Comparison of ENCODE assay signal across 17 cellular contexts in genomic region chr3:50415813-50416212, GRCh38. TPM values are rescaled to one million over a fixed set of nuclear protein-coding genes. Genes with fewer than 3 reads are reported as not detected.
DNase-seq lines count a peak whose midpoint lies in the region; ATAC-seq lines count a peak whose summit lies in the region.
"Had no signal": no experiment of that assay in that cellular context is flagged by ENCODE, and none has a peak within 500 bp of the region (broad histone marks: within the 10 kb centered on the region; RNA-seq: fewer than 3 reads in every experiment).

No MANE protein-coding gene starts in this region.

- H3K9me3 Mint-ChIP-seq in stimulated activated effector memory CD8-positive, alpha-beta T cell treated with anti-CD3 and anti-CD28 coated beads, Interleukin-12 subunit alpha, Interleukin-12 subunit beta, amount 100 ng/mL, for 72 hours = no peaks in the 10 kb centered on the region
- H3K9me3 Mint-ChIP-seq in activated CD4-positive, alpha-beta memory T cell treated with anti-CD3 and anti-CD28 coated beads, Interleukin-2, amount 10 ng/mL, durations not matched to agents 7 days and 5 days = no peaks in the 10 kb centered on the region
- H3K9me3 Mint-ChIP-seq: CD4-positive, CD25-positive, alpha-beta regulatory T cell had no signal

- CTCF ChIA-PET in activated CD4-positive, alpha-beta memory T cell treated with anti-CD3 and anti-CD28 coated beads, Interleukin-2, amount 10 ng/mL, durations not matched to agents 7 days and 5 days (lab: Charles Lee) = no interaction called here

- H3K4me1 Mint-ChIP-seq in stimulated activated effector memory CD8-positive, alpha-beta T cell treated with anti-CD3 and anti-CD28 coated beads, Interleukin-12 subunit alpha, Interleukin-12 subunit beta, amount 100 ng/mL, for 72 hours = peaks cover 41% of the 10 kb centered on the region
- H3K4me1 Mint-ChIP-seq in activated CD4-positive, alpha-beta memory T cell treated with anti-CD3 and anti-CD28 coated beads, Interleukin-2, amount 10 ng/mL, durations not matched to agents 7 days and 5 days = peaks cover 2% of the 10 kb centered on the region

- POLR2A ChIA-PET in activated CD4-positive, alpha-beta memory T cell treated with anti-CD3 and anti-CD28 coated beads, Interleukin-2, amount 10 ng/mL, durations not matched to agents 7 days and 5 days (lab: Charles Lee) = no interaction called here

- H3K27me3 Mint-ChIP-seq in activated CD4-positive, alpha-beta memory T cell treated with anti-CD3 and anti-CD28 coated beads, Interleukin-2, amount 10 ng/mL, durations not matched to agents 7 days and 5 days = no peaks in the 10 kb centered on the region
- H3K27me3 Mint-ChIP-seq: CD4-positive, CD25-positive, alpha-beta regulatory T cell had no signal

- DNase-seq in NOMO-1 (lab: John Stamatoyannopoulos, UW; ENCODE audit: unreplicated experiment in 2 of 2) = peak; percentile 14 to 15
- DNase-seq in UCSD-AML1 (lab: John Stamatoyannopoulos, UW; ENCODE audit: unreplicated experiment) = peak; percentile 26
- peak; percentile 10 for DNase-seq in foreskin melanocyte
- DNase-seq in stimulated activated effector memory CD8-positive, alpha-beta T cell treated with anti-CD3 and anti-CD28 coated beads, Interleukin-12 subunit alpha, Interleukin-12 subunit beta, amount 100 ng/mL, for 72 hours (ENCODE audit: low spot score in 2 of 2) = no peak
- no peak for DNase-seq in putamen (ENCODE audit: low spot score)
- no peak for DNase-seq in SJCRH30
- no peak for DNase-seq in activated CD4-positive, alpha-beta memory T cell treated with anti-CD3 and anti-CD28 coated beads, Interleukin-2, amount 10 ng/mL, durations not matched to agents 7 days and 5 days
- DNase-seq: CD4-positive, CD25-positive, alpha-beta regulatory T cell; COR-L47; DMS 273 treated with DMSO at 0.1 percent for 48 hours; IMR-90; NCI-H1417; NCI-H1694 treated with DMSO at 0.1 percent for 48 hours; NCI-H446; NCI-H526; PC-9 had no signal

- peaks cover 4% of the 10 kb centered on the region; the same call in 1 of the 2 replicates for H3K27me3 ChIP-seq in SJCRH30

- H3K4me3 ChIP-seq in SJCRH30 = no peak overlapping the region
- H3K4me3 ChIP-seq: PC-9 had no signal

- no peaks in the 10 kb centered on the region for H3K9me3 ChIP-seq in SJCRH30 (replicated peaks)

- no peak overlapping the region for H3K4me3 Mint-ChIP-seq in stimulated activated effector memory CD8-positive, alpha-beta T cell treated with anti-CD3 and anti-CD28 coated beads, Interleukin-12 subunit alpha, Interleukin-12 subunit beta, amount 100 ng/mL, for 72 hours
- no peak overlapping the region for H3K4me3 Mint-ChIP-seq in activated CD4-positive, alpha-beta memory T cell treated with anti-CD3 and anti-CD28 coated beads, Interleukin-2, amount 10 ng/mL, durations not matched to agents 7 days and 5 days
- H3K4me3 Mint-ChIP-seq: CD4-positive, CD25-positive, alpha-beta regulatory T cell had no signal

- H3K27ac ChIP-seq in SJCRH30 = no peak overlapping the region
- H3K27ac ChIP-seq: KMS-11, PC-9 had no signal

- H3K27ac Mint-ChIP-seq in stimulated activated effector memory CD8-positive, alpha-beta T cell treated with anti-CD3 and anti-CD28 coated beads, Interleukin-12 subunit alpha, Interleukin-12 subunit beta, amount 100 ng/mL, for 72 hours = no peak overlapping the region
- no peak overlapping the region for H3K27ac Mint-ChIP-seq in activated CD4-positive, alpha-beta memory T cell treated with anti-CD3 and anti-CD28 coated beads, Interleukin-2, amount 10 ng/mL, durations not matched to agents 7 days and 5 days
- H3K27ac Mint-ChIP-seq: CD4-positive, CD25-positive, alpha-beta regulatory T cell had no signal

- peak; percentile 52 for ATAC-seq in stimulated activated effector memory CD8-positive, alpha-beta T cell treated with anti-CD3 and anti-CD28 coated beads, Interleukin-12 subunit alpha, Interleukin-12 subunit beta, amount 100 ng/mL, for 72 hours

- H3K36me3 ChIP-seq in SJCRH30 = no peaks in the 10 kb centered on the region

- H3K4me1 ChIP-seq in SJCRH30 = no peaks in the 10 kb centered on the region

- H3K36me3 Mint-ChIP-seq in stimulated activated effector memory CD8-positive, alpha-beta T cell treated with anti-CD3 and anti-CD28 coated beads, Interleukin-12 subunit alpha, Interleukin-12 subunit beta, amount 100 ng/mL, for 72 hours = no peaks in the 10 kb centered on the region
- no peaks in the 10 kb centered on the region for H3K36me3 Mint-ChIP-seq in activated CD4-positive, alpha-beta memory T cell treated with anti-CD3 and anti-CD28 coated beads, Interleukin-2, amount 10 ng/mL, durations not matched to agents 7 days and 5 days (ENCODE audit: low read depth)
- H3K36me3 Mint-ChIP-seq: CD4-positive, CD25-positive, alpha-beta regulatory T cell had no signal

RNA-seq across cellular contexts. Expression of gene TMEM115, which starts 56.5 kb away (rescaled TPM):
- total RNA-seq in SJCRH30 (2014; rRNA removed; shearing (Covaris generic)) = 27.2 and 28.2 TPM in 2 replicates
- total RNA-seq in activated CD4-positive, alpha-beta memory T cell treated with anti-CD3 and anti-CD28 coated beads, Interleukin-2, amount 10 ng/mL, durations not matched to agents 7 days and 5 days = 10 to 100 TPM; 22.1 to 22.7 TPM

Comparison
In these comparisons a context has a peak if more than half of its experiments do, and no peak if none do; other contexts are left out.
1. DNase-seq: peak in NOMO-1 (2 of 2), UCSD-AML1 (single experiment) and foreskin melanocyte (single experiment); none in stimulated activated effector memory CD8-positive, alpha-beta T cell treated with anti-CD3 and anti-CD28 coated beads, Interleukin-12 subunit alpha, Interleukin-12 subunit beta, amount 100 ng/mL, for 72 hours (0 of 2), putamen (single experiment), SJCRH30 (0 of 2) and activated CD4-positive, alpha-beta memory T cell treated with anti-CD3 and anti-CD28 coated beads, Interleukin-2, amount 10 ng/mL, durations not matched to agents 7 days and 5 days (single experiment).